24 cellular contexts compared by ENCODE assay signal in the genomic region with DNA sequence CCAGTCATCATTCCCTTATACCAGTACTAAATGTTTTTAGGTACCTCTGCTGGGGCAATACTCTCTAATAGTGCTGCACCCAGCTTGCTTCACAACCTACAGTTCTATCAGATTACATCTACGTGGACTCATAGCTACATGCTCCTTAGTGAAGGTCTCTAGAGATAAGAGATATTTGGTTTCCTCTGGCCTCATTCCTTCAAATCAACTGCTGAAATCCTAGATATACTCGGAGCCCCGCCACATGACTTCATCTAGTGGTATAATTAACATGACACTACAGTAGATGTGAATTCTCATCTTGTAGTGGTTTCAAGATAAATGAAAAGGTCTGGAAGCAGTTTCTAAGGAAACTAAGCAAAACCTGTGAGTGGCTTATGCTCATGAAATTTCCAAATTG.
DNase-seq lines count a peak whose midpoint lies in the region; FAIRE-seq and TF ChIP-seq lines count a peak whose summit lies in the region.
"Had no signal": no experiment of that assay in that cellular context is flagged by ENCODE, and none has a peak within 500 bp of the region (broad histone marks: within the 10 kb centered on the region; RNA-seq: fewer than 3 reads in every experiment).

No MANE protein-coding gene starts in this region.

- H2BK15ac ChIP-seq in mesenchymal stem cell (ENCODE audit: low read depth, poor library complexity, severe bottlenecking), result no peak overlapping the region

- H2BK5ac ChIP-seq in mesenchymal stem cell (ENCODE audit: low read depth, low read length, poor library complexity, severe bottlenecking), result no peak overlapping the region

- H3K4me1 ChIP-seq in mesenchymal stem cell (ENCODE audit: control insufficient read depth, insufficient read depth, low read depth, low read length), result peaks cover 9% of the 10 kb centered on the region

- FAIRE-seq in D721Med (lab: Jason Lieb, UNC), result peak; percentile 75
- FAIRE-seq: GM12892 had no signal

- H3K9me3 Mint-ChIP-seq in T-helper 1 cell treated with Interleukin-12 subunit alpha and Interleukin-12 subunit beta and Interleukin-4 antibody, amounts not matched to agents 30 μg/mL and 1 μg/mL, for 36 hours, result peaks cover 21% of the 10 kb centered on the region
- H3K9me3 Mint-ChIP-seq in activated T-helper 1 cell treated with anti-CD3 and anti-CD28 coated beads, Interleukin-12 subunit alpha, Interleukin-12 subunit beta, Interleukin-2, Interleukin-4 antibody, amounts not matched to agents 30 ng/mL and 10 ng/mL and 1 ng/mL, durations not matched to agents 14 hours and 24 hours and 36 hours, result peaks cover 21% of the 10 kb centered on the region
- H3K9me3 Mint-ChIP-seq: HFFc6 had no signal

- no peak overlapping the region for H3K14ac ChIP-seq in mesenchymal stem cell (ENCODE audit: low read length in 2 of 2)

- H2AFZ ChIP-seq in mesenchymal stem cell (ENCODE audit: low read depth, low read length), result no peak overlapping the region

- no peaks in the 10 kb centered on the region for H3K9me3 ChIP-seq in mesenchymal stem cell (ENCODE audit: control insufficient read depth, low read length)
- H3K9me3 ChIP-seq: SK-N-SH had no signal

- no peak overlapping the region for H3K4me2 ChIP-seq in mesenchymal stem cell (ENCODE audit: low read length, poor library complexity, severe bottlenecking)
- H3K4me2 ChIP-seq: KMS-11, SK-N-SH had no signal

- H3K27me3 Mint-ChIP-seq in T-helper 1 cell treated with Interleukin-12 subunit alpha and Interleukin-12 subunit beta and Interleukin-4 antibody, amounts not matched to agents 30 μg/mL and 1 μg/mL, for 36 hours (ENCODE audit: low read depth), result no peaks in the 10 kb centered on the region
- H3K27me3 Mint-ChIP-seq in activated T-helper 1 cell treated with anti-CD3 and anti-CD28 coated beads, Interleukin-12 subunit alpha, Interleukin-12 subunit beta, Interleukin-2, Interleukin-4 antibody, amounts not matched to agents 30 ng/mL and 10 ng/mL and 1 ng/mL, durations not matched to agents 14 hours and 24 hours and 36 hours (ENCODE audit: insufficient read depth), result no peaks in the 10 kb centered on the region

- WGBS in mesenchymal stem cell, result no CpG with 5 or more reads among the region's 3 CpGs

- peak overlapping the region; percentile 6 for H3K4me3 Mint-ChIP-seq in T-helper 1 cell treated with Interleukin-12 subunit alpha and Interleukin-12 subunit beta and Interleukin-4 antibody, amounts not matched to agents 30 μg/mL and 1 μg/mL, for 36 hours
- peak overlapping the region; percentile 12 for H3K4me3 Mint-ChIP-seq in activated T-helper 1 cell treated with anti-CD3 and anti-CD28 coated beads, Interleukin-12 subunit alpha, Interleukin-12 subunit beta, Interleukin-2, Interleukin-4 antibody, amounts not matched to agents 30 ng/mL and 10 ng/mL and 1 ng/mL, durations not matched to agents 14 hours and 24 hours and 36 hours
- H3K4me3 Mint-ChIP-seq: CD14-positive monocyte, HFFc6 had no signal

- H3K36me3 Mint-ChIP-seq in T-helper 1 cell treated with Interleukin-12 subunit alpha and Interleukin-12 subunit beta and Interleukin-4 antibody, amounts not matched to agents 30 μg/mL and 1 μg/mL, for 36 hours (ENCODE audit: low read depth), result peaks cover 25% of the 10 kb centered on the region
- H3K36me3 Mint-ChIP-seq in activated T-helper 1 cell treated with anti-CD3 and anti-CD28 coated beads, Interleukin-12 subunit alpha, Interleukin-12 subunit beta, Interleukin-2, Interleukin-4 antibody, amounts not matched to agents 30 ng/mL and 10 ng/mL and 1 ng/mL, durations not matched to agents 14 hours and 24 hours and 36 hours (ENCODE audit: low read depth), result peaks cover 24% of the 10 kb centered on the region
- H3K36me3 Mint-ChIP-seq: CD14-positive monocyte had no signal

- peaks cover 35 to 88% of the 10 kb centered on the region in 2 experiments for H3K36me3 ChIP-seq in mesenchymal stem cell (ENCODE audit: control insufficient read depth in 1 of 2, insufficient read depth in 2 of 2, low read depth in 1 of 2, low read length in 2 of 2)

- no peak overlapping the region for H4K91ac ChIP-seq in mesenchymal stem cell (ENCODE audit: low read length)

- no peak overlapping the region for H3K23ac ChIP-seq in mesenchymal stem cell (ENCODE audit: low read length in 2 of 2)

- no peak overlapping the region for H3K18ac ChIP-seq in mesenchymal stem cell (ENCODE audit: low read depth in 1 of 2, low read length in 2 of 2)

- H2AK5ac ChIP-seq in mesenchymal stem cell (ENCODE audit: low read length, severe bottlenecking), result no peak overlapping the region

- no peak overlapping the region for H4K8ac ChIP-seq in mesenchymal stem cell (ENCODE audit: low read length)

- peak overlapping the region; percentile 28 for H3K27ac ChIP-seq in mesenchymal stem cell (ENCODE audit: low read length, poor library complexity, severe bottlenecking)
- H3K27ac ChIP-seq: 22Rv1, HL-60, KMS-11 had no signal

- H3K4ac ChIP-seq in mesenchymal stem cell (ENCODE audit: low read depth in 1 of 2, low read length in 2 of 2), result no peak overlapping the region

- H3K27me3 ChIP-seq in mesenchymal stem cell (ENCODE audit: control insufficient read depth in 1 of 2, insufficient read depth in 1 of 2, low read length in 2 of 2), result no peaks in the 10 kb centered on the region

- no peak overlapping the region for H3K9ac ChIP-seq in mesenchymal stem cell (ENCODE audit: low read length)
- H3K9ac ChIP-seq: KMS-11, SK-N-SH had no signal

- intact Hi-C loops in activated T-helper 1 cell treated with anti-CD3 and anti-CD28 coated beads, Interleukin-12 subunit alpha, Interleukin-12 subunit beta, Interleukin-2, Interleukin-4 antibody, amounts not matched to agents 30 ng/mL and 10 ng/mL and 1 ng/mL, durations not matched to agents 14 hours and 24 hours and 36 hours (cut with micrococcal nuclease), result loop anchor here (2.0 kb wide), 2 partner anchors 30 to 42 kb away; no protein-coding TSS in a partner anchor

- DNase-seq in T-helper 1 cell, result no peak
- DNase-seq in D721Med (ENCODE audit: insufficient read length, low spot score), result no peak
- DNase-seq in activated T-helper 1 cell treated with anti-CD3 and anti-CD28 coated beads, Interleukin-12 subunit alpha, Interleukin-12 subunit beta, Interleukin-2, Interleukin-4 antibody, amounts not matched to agents 30 ng/mL and 10 ng/mL and 1 ng/mL, durations not matched to agents 14 hours and 24 hours and 36 hours (ENCODE audit: low spot score), result no peak
- no peak for DNase-seq in mesenchymal stem cell
- no peak for DNase-seq in DMS53 (lab: John Stamatoyannopoulos, UW)
- DNase-seq in DMS153 treated with DMSO at 0.1 percent for 48 hours (lab: John Stamatoyannopoulos, UW; ENCODE audit: unreplicated experiment), result no peak
- DNase-seq in C1 segment of cervical spinal cord (lab: John Stamatoyannopoulos, UW), result no peak
- DNase-seq: COR-L47, DMS79 treated with DMSO at 0.1 percent for 48 hours, GDM1, GOT3, HFFc6, MM.1S, NCI-H1105 treated with DMSO at 0.1 percent for 48 hours, NCI-H2029, NCI-H510A treated with DMSO at 0.1 percent for 48 hours, Right ventricle myocardium superior, SK-N-SH had no signal

- H2BK120ac ChIP-seq in mesenchymal stem cell (ENCODE audit: low read depth, low read length), result no peak overlapping the region

- no peak overlapping the region for H3K4me3 ChIP-seq in mesenchymal stem cell (ENCODE audit: insufficient read depth in 1 of 2, low read depth in 1 of 2, low read length in 2 of 2)

- peak overlapping the region; percentile 61 for H3K27ac Mint-ChIP-seq in T-helper 1 cell treated with Interleukin-12 subunit alpha and Interleukin-12 subunit beta and Interleukin-4 antibody, amounts not matched to agents 30 μg/mL and 1 μg/mL, for 36 hours
- H3K27ac Mint-ChIP-seq in activated T-helper 1 cell treated with anti-CD3 and anti-CD28 coated beads, Interleukin-12 subunit alpha, Interleukin-12 subunit beta, Interleukin-2, Interleukin-4 antibody, amounts not matched to agents 30 ng/mL and 10 ng/mL and 1 ng/mL, durations not matched to agents 14 hours and 24 hours and 36 hours, result peak overlapping the region; percentile 78
- H3K27ac Mint-ChIP-seq: CD14-positive monocyte had no signal

- peaks cover 39% of the 10 kb centered on the region for H3K4me1 Mint-ChIP-seq in T-helper 1 cell treated with Interleukin-12 subunit alpha and Interleukin-12 subunit beta and Interleukin-4 antibody, amounts not matched to agents 30 μg/mL and 1 μg/mL, for 36 hours (ENCODE audit: low read depth)
- peaks cover 44% of the 10 kb centered on the region for H3K4me1 Mint-ChIP-seq in activated T-helper 1 cell treated with anti-CD3 and anti-CD28 coated beads, Interleukin-12 subunit alpha, Interleukin-12 subunit beta, Interleukin-2, Interleukin-4 antibody, amounts not matched to agents 30 ng/mL and 10 ng/mL and 1 ng/mL, durations not matched to agents 14 hours and 24 hours and 36 hours (ENCODE audit: low read depth)
- H3K4me1 Mint-ChIP-seq: CD14-positive monocyte had no signal

- H3K79me1 ChIP-seq in mesenchymal stem cell (replicated peaks; ENCODE audit: low read length, poor library complexity, severe bottlenecking), result peaks cover 8% of the 10 kb centered on the region

- H2BK12ac ChIP-seq in mesenchymal stem cell (ENCODE audit: low read length in 2 of 2), result no peak overlapping the region

- no peak for TF ChIP-seq CTCF in D721Med (IDR thresholded peaks at IDR 0.05; ENCODE audit: insufficient read depth, missing control alignments)
